Comparison of ENCODE assay signal across 2 cellular contexts in the genomic region with DNA sequence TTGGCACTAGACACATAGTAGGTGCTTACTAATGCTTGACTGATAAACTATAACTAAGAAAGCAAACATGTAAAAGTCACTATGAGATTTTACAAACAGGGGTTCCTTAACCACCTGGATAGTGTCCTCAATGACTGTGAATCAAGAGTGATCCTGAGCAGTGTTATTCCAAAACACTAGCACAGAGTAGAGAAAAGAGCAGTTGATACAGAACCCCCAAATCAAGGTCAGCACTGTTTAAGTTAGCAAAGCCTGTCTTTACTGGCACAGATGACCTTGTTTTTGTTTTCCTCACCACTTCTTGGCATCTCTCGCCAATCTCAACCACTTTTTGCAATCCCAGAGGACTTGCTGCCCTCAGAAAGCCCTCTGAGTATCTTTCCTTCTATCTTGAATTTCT.
TF ChIP-seq lines count a peak whose summit lies in the region.

No MANE protein-coding gene starts in this region.

TF ChIP-seq in HEK293T, 16 proteins besides CTCF, POLR2A, EP300 and RAD21 (continued from another document):
- TF ChIP-seq SUZ12 (IDR thresholded peaks at IDR 0.05): no peak
- TF ChIP-seq BHLHE40 (IDR thresholded peaks at IDR 0.05; ENCODE audit: borderline replicate concordance): no peak
- TF ChIP-seq CTBP1 (IDR thresholded peaks at IDR 0.05; ENCODE audit: borderline replicate concordance): no peak
- TF ChIP-seq ELF4 (IDR thresholded peaks at IDR 0.05): no peak
- no peak for TF ChIP-seq LEF1 (IDR thresholded peaks at IDR 0.05; ENCODE audit: borderline replicate concordance)
- TF ChIP-seq FOXA1 (IDR thresholded peaks at IDR 0.05): no peak
- no peak for TF ChIP-seq FOXK2 (IDR thresholded peaks at IDR 0.05)

TF ChIP-seq in GM23338, 12 proteins besides CTCF, POLR2A, EP300 and RAD21 (continued from another document):
- TF ChIP-seq, protein P1, sequence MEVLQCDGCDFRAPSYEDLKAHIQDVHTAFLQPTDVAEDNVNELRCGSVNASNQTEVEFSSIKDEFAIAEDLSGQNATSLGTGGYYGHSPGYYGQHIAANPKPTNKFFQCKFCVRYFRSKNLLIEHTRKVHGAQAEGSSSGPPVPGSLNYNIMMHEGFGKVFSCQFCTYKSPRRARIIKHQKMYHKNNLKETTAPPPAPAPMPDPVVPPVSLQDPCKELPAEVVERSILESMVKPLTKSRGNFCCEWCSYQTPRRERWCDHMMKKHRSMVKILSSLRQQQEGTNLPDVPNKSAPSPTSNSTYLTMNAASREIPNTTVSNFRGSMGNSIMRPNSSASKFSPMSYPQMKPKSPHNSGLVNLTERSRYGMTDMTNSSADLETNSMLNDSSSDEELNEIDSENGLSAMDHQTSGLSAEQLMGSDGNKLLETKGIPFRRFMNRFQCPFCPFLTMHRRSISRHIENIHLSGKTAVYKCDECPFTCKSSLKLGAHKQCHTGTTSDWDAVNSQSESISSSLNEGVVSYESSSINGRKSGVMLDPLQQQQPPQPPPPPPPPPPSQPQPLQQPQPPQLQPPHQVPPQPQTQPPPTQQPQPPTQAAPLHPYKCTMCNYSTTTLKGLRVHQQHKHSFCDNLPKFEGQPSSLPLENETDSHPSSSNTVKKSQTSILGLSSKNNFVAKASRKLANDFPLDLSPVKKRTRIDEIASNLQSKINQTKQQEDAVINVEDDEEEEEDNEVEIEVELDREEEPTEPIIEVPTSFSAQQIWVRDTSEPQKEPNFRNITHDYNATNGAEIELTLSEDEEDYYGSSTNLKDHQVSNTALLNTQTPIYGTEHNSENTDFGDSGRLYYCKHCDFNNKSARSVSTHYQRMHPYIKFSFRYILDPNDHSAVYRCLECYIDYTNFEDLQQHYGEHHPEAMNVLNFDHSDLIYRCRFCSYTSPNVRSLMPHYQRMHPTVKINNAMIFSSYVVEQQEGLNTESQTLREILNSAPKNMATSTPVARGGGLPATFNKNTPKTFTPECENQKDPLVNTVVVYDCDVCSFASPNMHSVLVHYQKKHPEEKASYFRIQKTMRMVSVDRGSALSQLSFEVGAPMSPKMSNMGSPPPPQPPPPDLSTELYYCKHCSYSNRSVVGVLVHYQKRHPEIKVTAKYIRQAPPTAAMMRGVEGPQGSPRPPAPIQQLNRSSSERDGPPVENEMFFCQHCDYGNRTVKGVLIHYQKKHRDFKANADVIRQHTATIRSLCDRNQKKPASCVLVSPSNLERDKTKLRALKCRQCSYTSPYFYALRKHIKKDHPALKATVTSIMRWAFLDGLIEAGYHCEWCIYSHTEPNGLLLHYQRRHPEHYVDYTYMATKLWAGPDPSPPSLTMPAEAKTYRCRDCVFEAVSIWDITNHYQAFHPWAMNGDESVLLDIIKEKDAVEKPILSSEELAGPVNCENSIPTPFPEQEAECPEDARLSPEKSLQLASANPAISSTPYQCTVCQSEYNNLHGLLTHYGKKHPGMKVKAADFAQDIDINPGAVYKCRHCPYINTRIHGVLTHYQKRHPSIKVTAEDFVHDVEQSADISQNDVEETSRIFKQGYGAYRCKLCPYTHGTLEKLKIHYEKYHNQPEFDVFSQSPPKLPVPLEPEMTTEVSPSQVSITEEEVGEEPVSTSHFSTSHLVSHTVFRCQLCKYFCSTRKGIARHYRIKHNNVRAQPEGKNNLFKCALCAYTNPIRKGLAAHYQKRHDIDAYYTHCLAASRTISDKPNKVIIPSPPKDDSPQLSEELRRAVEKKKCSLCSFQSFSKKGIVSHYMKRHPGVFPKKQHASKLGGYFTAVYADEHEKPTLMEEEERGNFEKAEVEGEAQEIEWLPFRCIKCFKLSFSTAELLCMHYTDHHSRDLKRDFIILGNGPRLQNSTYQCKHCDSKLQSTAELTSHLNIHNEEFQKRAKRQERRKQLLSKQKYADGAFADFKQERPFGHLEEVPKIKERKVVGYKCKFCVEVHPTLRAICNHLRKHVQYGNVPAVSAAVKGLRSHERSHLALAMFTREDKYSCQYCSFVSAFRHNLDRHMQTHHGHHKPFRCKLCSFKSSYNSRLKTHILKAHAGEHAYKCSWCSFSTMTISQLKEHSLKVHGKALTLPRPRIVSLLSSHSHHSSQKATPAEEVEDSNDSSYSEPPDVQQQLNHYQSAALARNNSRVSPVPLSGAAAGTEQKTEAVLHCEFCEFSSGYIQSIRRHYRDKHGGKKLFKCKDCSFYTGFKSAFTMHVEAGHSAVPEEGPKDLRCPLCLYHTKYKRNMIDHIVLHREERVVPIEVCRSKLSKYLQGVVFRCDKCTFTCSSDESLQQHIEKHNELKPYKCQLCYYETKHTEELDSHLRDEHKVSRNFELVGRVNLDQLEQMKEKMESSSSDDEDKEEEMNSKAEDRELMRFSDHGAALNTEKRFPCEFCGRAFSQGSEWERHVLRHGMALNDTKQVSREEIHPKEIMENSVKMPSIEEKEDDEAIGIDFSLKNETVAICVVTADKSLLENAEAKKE (CRISPR knock-in tag; IDR thresholded peaks at IDR 0.05): no peak
- TF ChIP-seq ZNF331 (CRISPR knock-in tag; IDR thresholded peaks at IDR 0.05; ENCODE audit: low read depth): no peak
- TF ChIP-seq, protein P2, sequence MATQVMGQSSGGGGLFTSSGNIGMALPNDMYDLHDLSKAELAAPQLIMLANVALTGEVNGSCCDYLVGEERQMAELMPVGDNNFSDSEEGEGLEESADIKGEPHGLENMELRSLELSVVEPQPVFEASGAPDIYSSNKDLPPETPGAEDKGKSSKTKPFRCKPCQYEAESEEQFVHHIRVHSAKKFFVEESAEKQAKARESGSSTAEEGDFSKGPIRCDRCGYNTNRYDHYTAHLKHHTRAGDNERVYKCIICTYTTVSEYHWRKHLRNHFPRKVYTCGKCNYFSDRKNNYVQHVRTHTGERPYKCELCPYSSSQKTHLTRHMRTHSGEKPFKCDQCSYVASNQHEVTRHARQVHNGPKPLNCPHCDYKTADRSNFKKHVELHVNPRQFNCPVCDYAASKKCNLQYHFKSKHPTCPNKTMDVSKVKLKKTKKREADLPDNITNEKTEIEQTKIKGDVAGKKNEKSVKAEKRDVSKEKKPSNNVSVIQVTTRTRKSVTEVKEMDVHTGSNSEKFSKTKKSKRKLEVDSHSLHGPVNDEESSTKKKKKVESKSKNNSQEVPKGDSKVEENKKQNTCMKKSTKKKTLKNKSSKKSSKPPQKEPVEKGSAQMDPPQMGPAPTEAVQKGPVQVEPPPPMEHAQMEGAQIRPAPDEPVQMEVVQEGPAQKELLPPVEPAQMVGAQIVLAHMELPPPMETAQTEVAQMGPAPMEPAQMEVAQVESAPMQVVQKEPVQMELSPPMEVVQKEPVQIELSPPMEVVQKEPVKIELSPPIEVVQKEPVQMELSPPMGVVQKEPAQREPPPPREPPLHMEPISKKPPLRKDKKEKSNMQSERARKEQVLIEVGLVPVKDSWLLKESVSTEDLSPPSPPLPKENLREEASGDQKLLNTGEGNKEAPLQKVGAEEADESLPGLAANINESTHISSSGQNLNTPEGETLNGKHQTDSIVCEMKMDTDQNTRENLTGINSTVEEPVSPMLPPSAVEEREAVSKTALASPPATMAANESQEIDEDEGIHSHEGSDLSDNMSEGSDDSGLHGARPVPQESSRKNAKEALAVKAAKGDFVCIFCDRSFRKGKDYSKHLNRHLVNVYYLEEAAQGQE (IDR thresholded peaks at IDR 0.05; ENCODE audit: unreplicated experiment): no peak
- TF ChIP-seq EZH2 (IDR thresholded peaks at IDR 0.05; ENCODE audit: low read depth, unreplicated experiment): no peak
- TF ChIP-seq ETS1 (IDR thresholded peaks at IDR 0.05): no peak
- no peak for TF ChIP-seq ZNF114 (CRISPR knock-in tag; IDR thresholded peaks at IDR 0.05)
